ENCODE assay signal across 8 cellular contexts in genomic region chr13:33349996-33350826, GRCh38.
A peak's percentile ranks its signal among the peaks of the same experiment; 100 is the strongest.
DNase-seq lines count a peak whose midpoint lies in the region; ATAC-seq and TF ChIP-seq lines count a peak whose summit lies in the region.

No MANE protein-coding gene starts in this region.

- TF ChIP-seq POLR2A in Peyer's patch (IDR thresholded peaks at IDR 0.05): no peak

- no peak overlapping the region for H3K9ac ChIP-seq in neural cell (ENCODE audit: low read length)

- H3K9me3 ChIP-seq in Peyer's patch (no peaks in the 10 kb centered on the region), neural cell (ENCODE audit: low read length) (peaks cover 5% of the 10 kb centered on the region)

- H3K4me1 ChIP-seq in Peyer's patch: peaks cover 0 to 16% (median 2%) of the 10 kb centered on the region in 4 donors

- H3K9me2 ChIP-seq in neural cell (ENCODE audit: insufficient read depth, low read length): no peaks in the 10 kb centered on the region

- no peak overlapping the region for H3K4me2 ChIP-seq in neural cell (ENCODE audit: low read length)

- DNase-seq in CD1c-positive myeloid dendritic cell (ENCODE audit: extremely low spot score) (peak; percentile 15), Peyer's patch (peak in 2 of 3 donors; percentile 54 to 72), fibroblast of the aortic adventitia (ENCODE audit: low read depth) (peak; percentile 37), NCI-H1048 (lab: John Stamatoyannopoulos, UW) (no peak)
- DNase-seq in stimulated activated CD4-positive, alpha-beta T cell treated with anti-CD3 and anti-CD28 coated beads, Interleukin-2, amount 100 ng/mL, for 48 hours: no peak

- H3F3A ChIP-seq in neural cell (ENCODE audit: insufficient read depth, low read length, poor library complexity, severe bottlenecking): no peaks in the 10 kb centered on the region

- no peak for ATAC-seq in GM21423 (IDR thresholded peaks at IDR 0.05; ENCODE audit: unreplicated experiment)
- no peak for ATAC-seq in GM21576 (IDR thresholded peaks at IDR 0.05; ENCODE audit: unreplicated experiment)

- no peak for TF ChIP-seq CTCF in Peyer's patch (IDR thresholded peaks at IDR 0.05)
- TF ChIP-seq CTCF in fibroblast of the aortic adventitia (IDR thresholded peaks at IDR 0.05; ENCODE audit: insufficient read depth, low read length): no peak
- TF ChIP-seq CTCF in neural cell (IDR thresholded peaks at IDR 0.05; ENCODE audit: poor library complexity, severe bottlenecking): no peak

- no peak for TF ChIP-seq EP300 in neural cell (conservative IDR thresholded peaks at IDR 0.05; ENCODE audit: poor library complexity, severe bottlenecking)

- no peaks in the 10 kb centered on the region for H3K79me2 ChIP-seq in neural cell (replicated peaks; ENCODE audit: insufficient read depth, low read length)

- H3K36me3 ChIP-seq in Peyer's patch: no peaks in the 10 kb centered on the region
- no peaks in the 10 kb centered on the region for H3K36me3 ChIP-seq in neural cell (ENCODE audit: insufficient read depth, low read length)

- H2AFZ ChIP-seq in neural cell (ENCODE audit: low read depth, low read length): no peak overlapping the region

- no peaks in the 10 kb centered on the region for H4K20me1 ChIP-seq in neural cell (ENCODE audit: insufficient read depth)

- H3K27me3 ChIP-seq in Peyer's patch (no peaks in the 10 kb centered on the region), neural cell (ENCODE audit: insufficient read depth, low read depth, low read length) (peaks cover 36% of the 10 kb centered on the region)

- H3K27ac ChIP-seq in Peyer's patch: peak overlapping the region; percentile 54 to 84 (median 72)
- H3K27ac ChIP-seq in neural cell (ENCODE audit: low read length): no peak overlapping the region

- H3K4me3 ChIP-seq in Peyer's patch: peak overlapping the region; percentile 34 to 77 (median 59)
- H3K4me3 ChIP-seq in fibroblast of the aortic adventitia (ENCODE audit: low read depth, low read length): peak overlapping the region; percentile 87
- peak overlapping the region; percentile 63 for H3K4me3 ChIP-seq in neural cell (ENCODE audit: low read length)

- no peak for TF ChIP-seq RAD21 in neural cell (conservative IDR thresholded peaks at IDR 0.05)

TF ChIP-seq in neural cell, 6 proteins besides CTCF, POLR2A, EP300 and RAD21:
- TF ChIP-seq POLR2AphosphoS5 (IDR thresholded peaks at IDR 0.05): peak; percentile 65
- TF ChIP-seq, protein P1, sequence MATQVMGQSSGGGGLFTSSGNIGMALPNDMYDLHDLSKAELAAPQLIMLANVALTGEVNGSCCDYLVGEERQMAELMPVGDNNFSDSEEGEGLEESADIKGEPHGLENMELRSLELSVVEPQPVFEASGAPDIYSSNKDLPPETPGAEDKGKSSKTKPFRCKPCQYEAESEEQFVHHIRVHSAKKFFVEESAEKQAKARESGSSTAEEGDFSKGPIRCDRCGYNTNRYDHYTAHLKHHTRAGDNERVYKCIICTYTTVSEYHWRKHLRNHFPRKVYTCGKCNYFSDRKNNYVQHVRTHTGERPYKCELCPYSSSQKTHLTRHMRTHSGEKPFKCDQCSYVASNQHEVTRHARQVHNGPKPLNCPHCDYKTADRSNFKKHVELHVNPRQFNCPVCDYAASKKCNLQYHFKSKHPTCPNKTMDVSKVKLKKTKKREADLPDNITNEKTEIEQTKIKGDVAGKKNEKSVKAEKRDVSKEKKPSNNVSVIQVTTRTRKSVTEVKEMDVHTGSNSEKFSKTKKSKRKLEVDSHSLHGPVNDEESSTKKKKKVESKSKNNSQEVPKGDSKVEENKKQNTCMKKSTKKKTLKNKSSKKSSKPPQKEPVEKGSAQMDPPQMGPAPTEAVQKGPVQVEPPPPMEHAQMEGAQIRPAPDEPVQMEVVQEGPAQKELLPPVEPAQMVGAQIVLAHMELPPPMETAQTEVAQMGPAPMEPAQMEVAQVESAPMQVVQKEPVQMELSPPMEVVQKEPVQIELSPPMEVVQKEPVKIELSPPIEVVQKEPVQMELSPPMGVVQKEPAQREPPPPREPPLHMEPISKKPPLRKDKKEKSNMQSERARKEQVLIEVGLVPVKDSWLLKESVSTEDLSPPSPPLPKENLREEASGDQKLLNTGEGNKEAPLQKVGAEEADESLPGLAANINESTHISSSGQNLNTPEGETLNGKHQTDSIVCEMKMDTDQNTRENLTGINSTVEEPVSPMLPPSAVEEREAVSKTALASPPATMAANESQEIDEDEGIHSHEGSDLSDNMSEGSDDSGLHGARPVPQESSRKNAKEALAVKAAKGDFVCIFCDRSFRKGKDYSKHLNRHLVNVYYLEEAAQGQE (IDR thresholded peaks at IDR 0.05; ENCODE audit: borderline replicate concordance): no peak
- TF ChIP-seq MXI1 (conservative IDR thresholded peaks at IDR 0.05; ENCODE audit: poor library complexity, severe bottlenecking): no peak

Comparison
In these comparisons a context has a peak if more than half of its experiments do, and no peak if none do; other contexts are left out.
1. DNase-seq: peak in CD1c-positive myeloid dendritic cell (single experiment), Peyer's patch (2 of 3) and fibroblast of the aortic adventitia (single experiment); none in NCI-H1048 (single experiment) and stimulated activated CD4-positive, alpha-beta T cell treated with anti-CD3 and anti-CD28 coated beads, Interleukin-2, amount 100 ng/mL, for 48 hours (0 of 2).
2. Peak in every context shown above with its lines, with median percentiles within 50 percentile points of each other: H3K4me3 ChIP-seq.